Comparison of ENCODE assay signal across 16 cellular contexts in genomic region chr7:5685192-5685591, GRCh38.
DNase-seq lines count a peak whose midpoint lies in the region; ATAC-seq, FAIRE-seq and TF ChIP-seq lines count a peak whose summit lies in the region.
"Had no signal": no experiment of that assay in that cellular context is flagged by ENCODE, and none has a peak within 500 bp of the region (broad histone marks: within the 10 kb centered on the region; RNA-seq: fewer than 3 reads in every experiment).

No MANE protein-coding gene starts in this region.

- CTCF ChIA-PET in activated CD8-positive, alpha-beta T cell treated with anti-CD3 and anti-CD28 coated beads, Interleukin-2, amount 10 ng/mL, durations not matched to agents 7 days and 5 days (lab: Charles Lee), result interaction anchor here (0.9 to 3.7 kb wide), 4 partner anchors 9 to 191 kb away, joined by 3 to 34 read pairs (median 6); no protein-coding TSS in a partner anchor

- H3K36me3 Mint-ChIP-seq in activated CD8-positive, alpha-beta T cell treated with anti-CD3 and anti-CD28 coated beads, Interleukin-2, amount 10 ng/mL, durations not matched to agents 7 days and 5 days (ENCODE audit: low read depth), result peaks cover 35% of the 10 kb centered on the region
- H3K36me3 Mint-ChIP-seq in immature natural killer cell, result peaks cover 0 to 21% (median 4%) of the 10 kb centered on the region in 3 donors

- DNase-seq in HTR-8/SVneo (ENCODE audit: insufficient read length, low spot score), result no peak
- DNase-seq in activated CD8-positive, alpha-beta T cell treated with anti-CD3 and anti-CD28 coated beads, Interleukin-2, amount 10 ng/mL, durations not matched to agents 7 days and 5 days, result no peak
- DNase-seq in left kidney (ENCODE audit: low read depth, low spot score), result peak; percentile 50
- no peak for DNase-seq in stomach
- no peak for DNase-seq in immature natural killer cell
- DNase-seq: body of pancreas; Kasumi-1; NCI-H1417; NCI-H2227 treated with DMSO at 0.1 percent for 48 hours; SHP77; stimulated activated CD4-positive, alpha-beta T cell treated with anti-CD3 and anti-CD28 coated beads, Interleukin-12 subunit alpha, Interleukin-12 subunit beta, amount 100 ng/mL, for 4 hours; T1000 had no signal

- no peak for TF ChIP-seq POLR2A in stomach (IDR thresholded peaks at IDR 0.05)

- H3K36me3 ChIP-seq in stomach, result peaks cover 0 to 26% (median 20%) of the 10 kb centered on the region in 4 donors
- H3K36me3 ChIP-seq: ovary had no signal

- POLR2A ChIA-PET in activated CD8-positive, alpha-beta T cell treated with anti-CD3 and anti-CD28 coated beads, Interleukin-2, amount 10 ng/mL, durations not matched to agents 7 days and 5 days (lab: Charles Lee), result interaction anchor here (0.8 to 1.3 kb wide), 2 partner anchors 9 to 18 kb away, joined by 5 read pairs; no protein-coding TSS in a partner anchor

- peak overlapping the region; percentile 54 for H3K4me3 Mint-ChIP-seq in activated CD8-positive, alpha-beta T cell treated with anti-CD3 and anti-CD28 coated beads, Interleukin-2, amount 10 ng/mL, durations not matched to agents 7 days and 5 days
- H3K4me3 Mint-ChIP-seq in immature natural killer cell, result no peak overlapping the region
- H3K4me3 Mint-ChIP-seq: activated T-helper 1 cell treated with anti-CD3 and anti-CD28 coated beads, Interleukin-12 subunit alpha, Interleukin-12 subunit beta, Interleukin-2, Interleukin-4 antibody, amounts not matched to agents 30 ng/mL and 10 ng/mL and 1 ng/mL, durations not matched to agents 14 hours and 24 hours and 36 hours had no signal

- no peak for ATAC-seq in activated CD8-positive, alpha-beta T cell treated with anti-CD3 and anti-CD28 coated beads, Interleukin-2, amount 10 ng/mL, durations not matched to agents 7 days and 5 days
- ATAC-seq in GM21367 (IDR thresholded peaks at IDR 0.05; ENCODE audit: unreplicated experiment) (no peak), GM21423 (IDR thresholded peaks at IDR 0.05; ENCODE audit: unreplicated experiment) (no peak)
- ATAC-seq: body of pancreas had no signal

- intact Hi-C loops in stomach (cut with DNase I; ENCODE audit: low total_unique reads), result no loop called here

- H3K27ac ChIP-seq in stomach, result peak overlapping the region in 4 of 5 donors; percentile 32 to 94 (median 90)
- H3K27ac ChIP-seq: body of pancreas, ovary had no signal

- H3K4me1 ChIP-seq in stomach, result peaks cover 14 to 93% (median 59%) of the 10 kb centered on the region in 4 donors

- FAIRE-seq in HTR-8/SVneo (lab: Jason Lieb, UNC), result peak; percentile 38

- TF ChIP-seq CTCF in stomach (IDR thresholded peaks at IDR 0.05), result no peak

- no peak overlapping the region for H3K4me3 ChIP-seq in stomach
- H3K4me3 ChIP-seq: body of pancreas, ovary had no signal

- peaks cover 88% of the 10 kb centered on the region for H3K4me1 Mint-ChIP-seq in activated CD8-positive, alpha-beta T cell treated with anti-CD3 and anti-CD28 coated beads, Interleukin-2, amount 10 ng/mL, durations not matched to agents 7 days and 5 days (ENCODE audit: low read depth)
- H3K4me1 Mint-ChIP-seq in immature natural killer cell, result peaks cover 30 to 42% of the 10 kb centered on the region in 2 donors

- H3K27ac Mint-ChIP-seq in activated CD8-positive, alpha-beta T cell treated with anti-CD3 and anti-CD28 coated beads, Interleukin-2, amount 10 ng/mL, durations not matched to agents 7 days and 5 days, result peak overlapping the region; percentile 70
- H3K27ac Mint-ChIP-seq in immature natural killer cell, result no peak overlapping the region
- H3K27ac Mint-ChIP-seq: activated T-helper 1 cell treated with anti-CD3 and anti-CD28 coated beads, Interleukin-12 subunit alpha, Interleukin-12 subunit beta, Interleukin-2, Interleukin-4 antibody, amounts not matched to agents 30 ng/mL and 10 ng/mL and 1 ng/mL, durations not matched to agents 14 hours and 24 hours and 36 hours had no signal

- H3K27me3 Mint-ChIP-seq in activated CD8-positive, alpha-beta T cell treated with anti-CD3 and anti-CD28 coated beads, Interleukin-2, amount 10 ng/mL, durations not matched to agents 7 days and 5 days (ENCODE audit: low read depth), result no peaks in the 10 kb centered on the region
- H3K27me3 Mint-ChIP-seq in immature natural killer cell (ENCODE audit: low read depth in 3 of 3), result no peaks in the 10 kb centered on the region

- no peak for TF ChIP-seq EP300 in stomach (IDR thresholded peaks at IDR 0.05)

- no peaks in the 10 kb centered on the region for H3K9me3 ChIP-seq in stomach
- H3K9me3 ChIP-seq: body of pancreas, ovary had no signal

- H3K27me3 ChIP-seq in stomach, result no peaks in the 10 kb centered on the region
- H3K27me3 ChIP-seq: body of pancreas, ovary had no signal

- no peaks in the 10 kb centered on the region for H3K9me3 Mint-ChIP-seq in activated CD8-positive, alpha-beta T cell treated with anti-CD3 and anti-CD28 coated beads, Interleukin-2, amount 10 ng/mL, durations not matched to agents 7 days and 5 days (ENCODE audit: insufficient read depth)
- no peaks in the 10 kb centered on the region for H3K9me3 Mint-ChIP-seq in immature natural killer cell
- H3K9me3 Mint-ChIP-seq: activated T-helper 1 cell treated with anti-CD3 and anti-CD28 coated beads, Interleukin-12 subunit alpha, Interleukin-12 subunit beta, Interleukin-2, Interleukin-4 antibody, amounts not matched to agents 30 ng/mL and 10 ng/mL and 1 ng/mL, durations not matched to agents 14 hours and 24 hours and 36 hours had no signal

- WGBS in stomach, 5 donors, result 74 to 88% (median 81%) methylated on average over 4 of the region's 4 CpGs
